25 cellular contexts compared by ENCODE assay signal in genomic region chr3:42699511-42699971, GRCh38. TPM values are rescaled to one million over a fixed set of nuclear protein-coding genes. Genes with fewer than 3 reads are reported as not detected.
DNase-seq lines count a peak whose midpoint lies in the region; ATAC-seq and TF ChIP-seq lines count a peak whose summit lies in the region.
"Had no signal": no experiment of that assay in that cellular context is flagged by ENCODE, and none has a peak within 500 bp of the region (broad histone marks: within the 10 kb centered on the region; RNA-seq: fewer than 3 reads in every experiment).

No MANE protein-coding gene starts in this region.

- no peaks in the 10 kb centered on the region for H3K27me3 ChIP-seq in heart right ventricle
- H3K27me3 ChIP-seq: body of pancreas had no signal

- peak overlapping the region in 7 of 10 donors; percentile 10 to 74 (median 49) for H3K27ac ChIP-seq in heart right ventricle
- peak overlapping the region; percentile 98 for H3K27ac ChIP-seq in cingulate gyrus (ENCODE audit: low read depth, low read length)
- H3K27ac ChIP-seq: body of pancreas, KMS-11 had no signal

- 39 to 55% methylated on average over 10 of the region's 10 CpGs for WGBS in heart right ventricle, 2 donors

- intact Hi-C loops in heart right ventricle (cut with DNase I): no loop called here
- intact Hi-C loops in Right ventricle myocardium superior (cut with DNase I): no loop called here

- peaks cover 0 to 57% (median 21%) of the 10 kb centered on the region in 9 donors for H3K4me1 ChIP-seq in heart right ventricle
- H3K4me1 ChIP-seq: body of pancreas had no signal

- no peaks in the 10 kb centered on the region for H3K9me3 ChIP-seq in heart right ventricle
- H3K9me3 ChIP-seq: body of pancreas had no signal

- peaks cover 0 to 13% (median 0%) of the 10 kb centered on the region in 9 donors for H3K36me3 ChIP-seq in heart right ventricle

- no peak for TF ChIP-seq CTCF in heart right ventricle (IDR thresholded peaks at IDR 0.05)

- H3K4me3 ChIP-seq in heart right ventricle: peak overlapping the region in 8 of 10 donors; percentile 13 to 64 (median 22)
- H3K4me3 ChIP-seq: body of pancreas, GM12878 had no signal

- no peak for DNase-seq in heart right ventricle
- DNase-seq in Right ventricle myocardium superior: no peak
- peak; percentile 83 for DNase-seq in mesenteric fat pad (ENCODE audit: low spot score)
- DNase-seq in NCI-H2171 (lab: John Stamatoyannopoulos, UW): no peak
- no peak for DNase-seq in NCI-H82 treated with DMSO at 0.1 percent for 48 hours (lab: John Stamatoyannopoulos, UW; ENCODE audit: unreplicated experiment)
- DNase-seq in RKO (ENCODE audit: low spot score): no peak
- DNase-seq: activated T-cell treated with anti-CD3 and anti-CD28 coated beads for 4 hours; body of pancreas; Calu3; effector memory CD8-positive, alpha-beta T cell; foreskin fibroblast; H9; hippocampal formation; NCI-H1436 treated with DMSO at 0.1 percent for 48 hours; NCI-H510A treated with DMSO at 0.1 percent for 48 hours; nephron progenitor cell had no signal

- ATAC-seq in heart right ventricle (no peak), Right ventricle myocardium superior (ENCODE audit: poor library complexity) (no peak)
- ATAC-seq: body of pancreas had no signal

RNA-seq across cellular contexts. Expression of gene HHATL, which starts 3.1 kb away (rescaled TPM):
- total RNA-seq in heart right ventricle (100 to 1,000 TPM; 390 to 998 (median 624) TPM), Right ventricle myocardium superior (486 TPM), mesenteric fat pad (0.48 TPM)
- polyA plus RNA-seq in heart right ventricle: 1,000 to 10,000 TPM in 1 of 2 donors, 100 to 1,000 TPM in 1; 332 to 2,035 TPM
- total RNA-seq: Calu3, Daoy, GM12878 had no signal
- polyA plus RNA-seq: AG04450, CD14-positive monocyte, GM12878, immature natural killer cell had no signal

RNA-seq across cellular contexts. Expression of gene KLHL40, which starts 14.2 kb away (rescaled TPM):
- 1 to 10 TPM in 3 of 10 donors, under 1 TPM in 7; 0.26 to 1.6 (median 0.85) TPM for total RNA-seq in heart right ventricle
- 1 to 10 TPM in 1 of 2 donors, under 1 TPM in 1; 0.51 to 8.3 TPM for polyA plus RNA-seq in heart right ventricle
- total RNA-seq in Right ventricle myocardium superior: 0.11 TPM
- total RNA-seq in mesenteric fat pad: not detected
- total RNA-seq: body of pancreas, Calu3, Daoy, GM12878, H9, lower leg skin, mucosa of gallbladder had no signal
- polyA plus RNA-seq: AG04450, CD14-positive monocyte, GM12878, immature natural killer cell had no signal

RNA-seq across cellular contexts. Expression of gene ZBTB47, which starts 46.0 kb away (rescaled TPM):
- total RNA-seq in heart right ventricle: 100 to 1,000 TPM in 9 of 10 donors, 10 to 100 TPM in 1; 86.7 to 145 (median 112) TPM
- polyA plus RNA-seq in heart right ventricle: 10 to 100 TPM; 52.2 to 68.9 TPM
- total RNA-seq in Right ventricle myocardium superior: 82.3 TPM
- 58.2 TPM for total RNA-seq in mesenteric fat pad

Comparison
In these comparisons a context has a peak if more than half of its experiments do, and no peak if none do; other contexts are left out.
1. RNA of gene HHATL, which starts 3.1 kb away (total RNA-seq): 390 to 998 TPM in heart right ventricle and 486 TPM in Right ventricle myocardium superior (single experiment); 0.48 TPM in mesenteric fat pad (single experiment); every median in the first group is over 100 times any median in the second.